In genomic region chr1:65526049-65526556, GRCh38 we compare ENCODE assay signal across 12 cellular contexts.
DNase-seq lines count a peak whose midpoint lies in the region; ATAC-seq, FAIRE-seq and TF ChIP-seq lines count a peak whose summit lies in the region.
"Had no signal": no experiment of that assay in that cellular context is flagged by ENCODE, and none has a peak within 500 bp of the region (broad histone marks: within the 10 kb centered on the region; RNA-seq: fewer than 3 reads in every experiment).

No MANE protein-coding gene starts in this region.

- peaks cover 4% of the 10 kb centered on the region for H3K79me2 ChIP-seq in osteoblast (ENCODE audit: insufficient read depth, low read length)

- no peaks in the 10 kb centered on the region for H4K20me1 ChIP-seq in osteoblast (ENCODE audit: insufficient read depth, low read length)

- TF ChIP-seq CTCF in right atrium auricular region (IDR thresholded peaks at IDR 0.05) (no peak), fibroblast of villous mesenchyme (IDR thresholded peaks at IDR 0.05; ENCODE audit: insufficient read depth, low read depth, low read length) (no peak), osteoblast (IDR thresholded peaks at IDR 0.05; ENCODE audit: extremely low read depth, low read depth, low read length) (no peak)

- H3K27ac ChIP-seq in right atrium auricular region (peak overlapping the region; percentile 33 to 49), osteoblast (ENCODE audit: low read depth, low read length) (peak overlapping the region; percentile 58)
- H3K27ac ChIP-seq: SK-N-MC had no signal

- peak overlapping the region; percentile 80 for H3K4me2 ChIP-seq in osteoblast (ENCODE audit: insufficient read depth, low read length)

- no peak for TF ChIP-seq POLR2A in H54 (IDR thresholded peaks at IDR 0.05; ENCODE audit: low read depth, low read length)

- ATAC-seq in Right ventricle myocardium inferior = no peak
- ATAC-seq in HG03378 (IDR thresholded peaks at IDR 0.05; ENCODE audit: unreplicated experiment) = no peak
- no peak for ATAC-seq in GM21576 (IDR thresholded peaks at IDR 0.05; ENCODE audit: unreplicated experiment)

- intact Hi-C loops in Right ventricle myocardium inferior (cut with DNase I) = loop anchor here (5.0 kb wide), 1 partner anchor 104 kb away; the partner anchor contains the start of genes LEPR and LEPROT

- DNase-seq in right atrium auricular region (ENCODE audit: low spot score) = no peak
- no peak for DNase-seq in Right ventricle myocardium inferior (ENCODE audit: missing footprints)
- no peak for DNase-seq in fibroblast of villous mesenchyme (ENCODE audit: low read depth)
- no peak for DNase-seq in osteoblast (ENCODE audit: insufficient read length, low spot score, missing footprints)
- DNase-seq in T-helper 2 cell = no peak
- no peak for DNase-seq in H54 (ENCODE audit: insufficient read length, low spot score)
- DNase-seq: CD4-positive, CD25-positive, alpha-beta regulatory T cell; stimulated activated CD4-positive, alpha-beta T cell treated with anti-CD3 and anti-CD28 coated beads, Interleukin-4, amount 100 ng/mL, for 1 hour had no signal

- no peaks in the 10 kb centered on the region for H3K36me3 ChIP-seq in right atrium auricular region
- H3K36me3 ChIP-seq in osteoblast (ENCODE audit: insufficient read depth, low read length) = no peaks in the 10 kb centered on the region

- H3K9me3 ChIP-seq in right atrium auricular region = no peaks in the 10 kb centered on the region
- H3K9me3 ChIP-seq in osteoblast (ENCODE audit: low read depth, low read length) = no peaks in the 10 kb centered on the region

- FAIRE-seq in H54 (lab: Jason Lieb, UNC) = no peak
- FAIRE-seq: GM12892 had no signal

- peak overlapping the region; percentile 30 for H2AFZ ChIP-seq in osteoblast (ENCODE audit: low read length)

- H3K27me3 ChIP-seq in right atrium auricular region = peaks cover 0 to 7% of the 10 kb centered on the region in 2 donors
- no peaks in the 10 kb centered on the region for H3K27me3 ChIP-seq in osteoblast (ENCODE audit: insufficient read depth, low read length)

- H3K4me3 ChIP-seq in right atrium auricular region (peak overlapping the region; percentile 29 to 61), fibroblast of villous mesenchyme (ENCODE audit: low read depth, low read length) (peak overlapping the region; percentile 58), osteoblast (ENCODE audit: insufficient read depth, low read length) (peak overlapping the region; percentile 81)

- H3K4me1 ChIP-seq in right atrium auricular region = peaks cover 0 to 19% of the 10 kb centered on the region in 2 donors
- H3K4me1 ChIP-seq in osteoblast (ENCODE audit: insufficient read depth, low read length) = peaks cover 17% of the 10 kb centered on the region
